18 cellular contexts compared by ENCODE assay signal in genomic region chr12:102096855-102097254, GRCh38.
"Had no signal": no experiment of that assay in that cellular context is flagged by ENCODE, and none has a peak within 500 bp of the region (broad histone marks: within the 10 kb centered on the region; RNA-seq: fewer than 3 reads in every experiment).

No MANE protein-coding gene starts in this region.

- ATAC-seq: activated naive CD8-positive, alpha-beta T cell treated with anti-CD3 and anti-CD28 coated beads, Interleukin-2, amount 50 U/mL, for 24 hours; activated T-helper 17 cell treated with anti-CD3 and anti-CD28 coated beads, Interleukin-2, amount 50 U/mL, for 72 hours; heart left ventricle; left colon; lower lobe of right lung had no signal

- H3K36me3 ChIP-seq: breast epithelium, right atrium auricular region, uterus had no signal

- H3K27me3 Mint-ChIP-seq: activated naive CD8-positive, alpha-beta T cell treated with anti-CD3 and anti-CD28 coated beads, Interleukin-2, amount 50 U/mL, for 24 hours; activated T-helper 17 cell treated with anti-CD3 and anti-CD28 coated beads, Interleukin-2, amount 50 U/mL, for 72 hours had no signal

- H3K4me3 ChIP-seq: ascending aorta, breast epithelium, heart left ventricle, lower lobe of right lung, right atrium auricular region, tibial artery, uterus had no signal

- H3K27ac Mint-ChIP-seq: activated naive CD4-positive, alpha-beta T cell treated with anti-CD3 and anti-CD28 coated beads for 36 hours; activated naive CD8-positive, alpha-beta T cell treated with anti-CD3 and anti-CD28 coated beads, Interleukin-2, amount 50 U/mL, for 24 hours; activated T-helper 17 cell treated with anti-CD3 and anti-CD28 coated beads, Interleukin-2, amount 50 U/mL, for 72 hours; nephron progenitor cell had no signal

- DNase-seq: activated CD4-positive, alpha-beta T cell treated with anti-CD3 and anti-CD28 coated beads, Interleukin-2, amount 50 U/mL, for 48 hours; activated naive CD4-positive, alpha-beta T cell treated with anti-CD3 and anti-CD28 coated beads for 36 hours; activated naive CD8-positive, alpha-beta T cell treated with anti-CD3 and anti-CD28 coated beads, Interleukin-2, amount 50 U/mL, for 24 hours; heart left ventricle; left colon; lower lobe of right lung; nephron progenitor cell; occipital lobe; stimulated activated CD4-positive, alpha-beta T cell treated with anti-CD3 and anti-CD28 coated beads, Interleukin-2, amount 100 ng/mL, for 48 hours; stimulated activated naive CD4-positive, alpha-beta T cell; tibial artery; uterus; WERI-Rb-1 had no signal

- H3K4me1 ChIP-seq: ascending aorta, breast epithelium, lower lobe of right lung, right atrium auricular region, tibial artery, uterus had no signal

- H3K27ac ChIP-seq: ascending aorta, breast epithelium, epithelial cell of prostate, heart left ventricle, lower lobe of right lung, right atrium auricular region, tibial artery, uterus, WERI-Rb-1 had no signal

- H3K27me3 ChIP-seq: ascending aorta, breast epithelium, heart left ventricle, right atrium auricular region, tibial artery, uterus had no signal

- H3K4me1 Mint-ChIP-seq: activated naive CD8-positive, alpha-beta T cell treated with anti-CD3 and anti-CD28 coated beads, Interleukin-2, amount 50 U/mL, for 24 hours; nephron progenitor cell had no signal

- H3K9me3 Mint-ChIP-seq: activated naive CD4-positive, alpha-beta T cell treated with anti-CD3 and anti-CD28 coated beads for 36 hours; activated naive CD8-positive, alpha-beta T cell treated with anti-CD3 and anti-CD28 coated beads, Interleukin-2, amount 50 U/mL, for 24 hours; activated T-helper 17 cell treated with anti-CD3 and anti-CD28 coated beads, Interleukin-2, amount 50 U/mL, for 72 hours; nephron progenitor cell had no signal

- H3K4me3 Mint-ChIP-seq: activated naive CD4-positive, alpha-beta T cell treated with anti-CD3 and anti-CD28 coated beads for 36 hours; activated naive CD8-positive, alpha-beta T cell treated with anti-CD3 and anti-CD28 coated beads, Interleukin-2, amount 50 U/mL, for 24 hours; activated T-helper 17 cell treated with anti-CD3 and anti-CD28 coated beads, Interleukin-2, amount 50 U/mL, for 72 hours; nephron progenitor cell had no signal

- H3K9me3 ChIP-seq: ascending aorta, breast epithelium, heart left ventricle, lower lobe of right lung, right atrium auricular region, tibial artery, uterus had no signal
